ENCODE assay signal across 3 cellular contexts in the genomic region with DNA sequence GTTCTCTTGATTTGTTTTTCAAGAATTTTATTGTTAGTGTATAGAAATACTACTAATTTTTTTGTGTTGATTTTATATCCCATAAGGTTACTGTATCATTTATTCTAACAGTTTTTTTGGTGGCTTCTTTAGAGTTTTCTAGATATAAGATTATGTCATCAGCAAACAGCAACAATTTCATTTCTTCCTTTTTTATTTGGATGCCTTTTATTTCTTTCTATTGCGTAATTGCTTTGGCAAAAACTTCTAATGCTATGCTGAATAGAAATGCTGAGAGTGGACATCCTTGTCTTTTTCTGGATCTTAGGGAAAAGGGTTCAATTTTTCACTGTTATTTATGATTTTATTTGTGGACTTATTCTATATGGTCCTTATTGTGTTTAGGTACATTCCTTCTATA.
A peak's percentile ranks its signal among the peaks of the same experiment; 100 is the strongest.
TF ChIP-seq lines count a peak whose summit lies in the region.

No MANE protein-coding gene starts in this region.

TF ChIP-seq in HepG2, 621 proteins besides CTCF, POLR2A, EP300 and RAD21:
- TF ChIP-seq, protein P1, sequence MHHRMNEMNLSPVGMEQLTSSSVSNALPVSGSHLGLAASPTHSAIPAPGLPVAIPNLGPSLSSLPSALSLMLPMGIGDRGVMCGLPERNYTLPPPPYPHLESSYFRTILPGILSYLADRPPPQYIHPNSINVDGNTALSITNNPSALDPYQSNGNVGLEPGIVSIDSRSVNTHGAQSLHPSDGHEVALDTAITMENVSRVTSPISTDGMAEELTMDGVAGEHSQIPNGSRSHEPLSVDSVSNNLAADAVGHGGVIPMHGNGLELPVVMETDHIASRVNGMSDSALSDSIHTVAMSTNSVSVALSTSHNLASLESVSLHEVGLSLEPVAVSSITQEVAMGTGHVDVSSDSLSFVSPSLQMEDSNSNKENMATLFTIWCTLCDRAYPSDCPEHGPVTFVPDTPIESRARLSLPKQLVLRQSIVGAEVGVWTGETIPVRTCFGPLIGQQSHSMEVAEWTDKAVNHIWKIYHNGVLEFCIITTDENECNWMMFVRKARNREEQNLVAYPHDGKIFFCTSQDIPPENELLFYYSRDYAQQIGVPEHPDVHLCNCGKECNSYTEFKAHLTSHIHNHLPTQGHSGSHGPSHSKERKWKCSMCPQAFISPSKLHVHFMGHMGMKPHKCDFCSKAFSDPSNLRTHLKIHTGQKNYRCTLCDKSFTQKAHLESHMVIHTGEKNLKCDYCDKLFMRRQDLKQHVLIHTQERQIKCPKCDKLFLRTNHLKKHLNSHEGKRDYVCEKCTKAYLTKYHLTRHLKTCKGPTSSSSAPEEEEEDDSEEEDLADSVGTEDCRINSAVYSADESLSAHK (CRISPR knock-in tag; IDR thresholded peaks at IDR 0.05; ENCODE audit: borderline replicate concordance), result no peak
- TF ChIP-seq ZNF75D (CRISPR knock-in tag; IDR thresholded peaks at IDR 0.05; ENCODE audit: borderline replicate concordance), result no peak
- TF ChIP-seq, protein P2, sequence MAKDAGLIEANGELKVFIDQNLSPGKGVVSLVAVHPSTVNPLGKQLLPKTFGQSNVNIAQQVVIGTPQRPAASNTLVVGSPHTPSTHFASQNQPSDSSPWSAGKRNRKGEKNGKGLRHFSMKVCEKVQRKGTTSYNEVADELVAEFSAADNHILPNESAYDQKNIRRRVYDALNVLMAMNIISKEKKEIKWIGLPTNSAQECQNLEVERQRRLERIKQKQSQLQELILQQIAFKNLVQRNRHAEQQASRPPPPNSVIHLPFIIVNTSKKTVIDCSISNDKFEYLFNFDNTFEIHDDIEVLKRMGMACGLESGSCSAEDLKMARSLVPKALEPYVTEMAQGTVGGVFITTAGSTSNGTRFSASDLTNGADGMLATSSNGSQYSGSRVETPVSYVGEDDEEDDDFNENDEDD (CRISPR knock-in tag; IDR thresholded peaks at IDR 0.05; ENCODE audit: borderline replicate concordance), result no peak
- TF ChIP-seq ATF7 (IDR thresholded peaks at IDR 0.05), result peak; percentile 57; the same call in 1 of the 2 replicates
- TF ChIP-seq ATF7 (CRISPR knock-in tag; IDR thresholded peaks at IDR 0.05), result no peak
- peak; percentile 68; the same call in 1 of the 2 replicates for TF ChIP-seq CEBPB (IDR thresholded peaks at IDR 0.05; ENCODE audit: borderline replicate concordance, low read depth, low read length)
- no peak for TF ChIP-seq ZNF296 (CRISPR knock-in tag; conservative IDR thresholded peaks at IDR 0.05)
- no peak for TF ChIP-seq ZNF326 (CRISPR knock-in tag; IDR thresholded peaks at IDR 0.05; ENCODE audit: borderline replicate concordance)

TF ChIP-seq in Ishikawa, 13 proteins besides CTCF, POLR2A, EP300 and RAD21:
- TF ChIP-seq TEAD4 (IDR thresholded peaks at IDR 0.05) (no peak), CREB1 (IDR thresholded peaks at IDR 0.05; ENCODE audit: low read depth) (no peak), CEBPB (IDR thresholded peaks at IDR 0.05) (peak; percentile 8; the same call in 1 of the 2 replicates), EGR1 (IDR thresholded peaks at IDR 0.05) (no peak), NFIC (IDR thresholded peaks at IDR 0.05) (no peak), YY1 (IDR thresholded peaks at IDR 0.05; ENCODE audit: low read depth) (no peak)

TF ChIP-seq in H1, 55 proteins besides CTCF, POLR2A, EP300 and RAD21:
- TF ChIP-seq POU5F1 (IDR thresholded peaks at IDR 0.05; ENCODE audit: low read depth, low read length) (no peak), CEBPB (IDR thresholded peaks at IDR 0.05; ENCODE audit: low read depth, low read length) (peak; percentile 45; the same call in 1 of the 2 replicates)
TF ChIP-seq in H1: peak in this region for 1.
